1 cellular context compared by ENCODE assay signal in genomic region chr12:56636118-56636674, GRCh38.
TF ChIP-seq lines count a peak whose summit lies in the region.

No MANE protein-coding gene starts in this region.

TF ChIP-seq in HepG2, 621 proteins besides CTCF, POLR2A, EP300 and RAD21 (continued from another document):
- no peak for TF ChIP-seq ZNF280D (CRISPR knock-in tag; IDR thresholded peaks at IDR 0.05)
- 0 out of 2 replicates have a peak, but pooled peaks have one; percentile 22 for TF ChIP-seq KMT2B (CRISPR knock-in tag; IDR thresholded peaks at IDR 0.05)
- TF ChIP-seq ZNF430 (CRISPR knock-in tag; IDR thresholded peaks at IDR 0.05) = 0 out of 2 replicates have a peak, but pooled peaks have one; percentile 45
- peak; percentile 57; the same call in 1 of the 2 replicates for TF ChIP-seq HDAC1 (CRISPR knock-in tag; IDR thresholded peaks at IDR 0.05)
- peak; percentile 7; the same call in 1 of the 2 replicates for TF ChIP-seq PHF21A (CRISPR knock-in tag; IDR thresholded peaks at IDR 0.05)
- no peak for TF ChIP-seq THYN1 (CRISPR knock-in tag; IDR thresholded peaks at IDR 0.05; ENCODE audit: borderline replicate concordance, low read depth)
- TF ChIP-seq MAFF (IDR thresholded peaks at IDR 0.05; ENCODE audit: low read depth, low read length) = 0 out of 2 replicates have a peak, but pooled peaks have one; percentile 36
- TF ChIP-seq ELF3 (CRISPR knock-in tag; IDR thresholded peaks at IDR 0.05) = no peak
- TF ChIP-seq ISX (CRISPR knock-in tag; conservative IDR thresholded peaks at IDR 0.05) = no peak
- TF ChIP-seq MAFG (CRISPR knock-in tag; IDR thresholded peaks at IDR 0.05) = peak; percentile 67; the same call in 1 of the 2 replicates
- TF ChIP-seq ZNF775 (CRISPR knock-in tag; IDR thresholded peaks at IDR 0.05; ENCODE audit: borderline replicate concordance) = no peak
- TF ChIP-seq MED1 (CRISPR knock-in tag; IDR thresholded peaks at IDR 0.05) = peak; percentile 42
- 0 out of 2 replicates have a peak, but pooled peaks have one; percentile 5 for TF ChIP-seq ZNF564 (CRISPR knock-in tag; IDR thresholded peaks at IDR 0.05)
- TF ChIP-seq XRCC5 (optimal IDR thresholded peaks at IDR 0.05; ENCODE audit: low read length) = peak; percentile 19
- TF ChIP-seq KAT8 (CRISPR knock-in tag; IDR thresholded peaks at IDR 0.05) = peak; percentile 32; the same call in 1 of the 2 replicates
- TF ChIP-seq CHD4 (IDR thresholded peaks at IDR 0.05; ENCODE audit: borderline replicate concordance, low read length) = no peak
TF ChIP-seq in HepG2: peak in this region for 63.
